Comparison of ENCODE assay signal across 1 cellular context in genomic region chr20:41245086-41245707, GRCh38.
TF ChIP-seq lines count a peak whose summit lies in the region.

No MANE protein-coding gene starts in this region.

TF ChIP-seq in GM23338, 12 proteins besides CTCF, POLR2A, EP300 and RAD21 (continued from another document):
- no peak for TF ChIP-seq ZNF462 (CRISPR knock-in tag; IDR thresholded peaks at IDR 0.05)
